ENCODE assay signal across 13 cellular contexts in genomic region chr5:98069876-98070512, GRCh38.
DNase-seq lines count a peak whose midpoint lies in the region; ATAC-seq and TF ChIP-seq lines count a peak whose summit lies in the region.
"Had no signal": no experiment of that assay in that cellular context is flagged by ENCODE, and none has a peak within 500 bp of the region (broad histone marks: within the 10 kb centered on the region; RNA-seq: fewer than 3 reads in every experiment).

No MANE protein-coding gene starts in this region.

- H3K4me3 ChIP-seq in stomach, result no peak overlapping the region

- no peaks in the 10 kb centered on the region for H3K4me1 ChIP-seq in stomach
- H3K4me1 ChIP-seq: Caco-2 had no signal

- POLR2A ChIA-PET in GM10248 (lab: Yijun Ruan, JAX), result no interaction called here

- intact Hi-C loops in stomach (cut with DNase I; ENCODE audit: low total_unique reads), result no loop called here

- H3K27ac ChIP-seq in stomach, result no peak overlapping the region
- H3K27ac ChIP-seq in caudate nucleus (ENCODE audit: low read depth, low read length), result no peak overlapping the region
- H3K27ac ChIP-seq: HL-60 had no signal

- CTCF ChIA-PET in GM10248 (lab: Yijun Ruan, JAX), result no interaction called here

- ATAC-seq in GM19468 (IDR thresholded peaks at IDR 0.05; ENCODE audit: extremely low read depth, unreplicated experiment), result peak; percentile 41
- ATAC-seq in HG03196 (IDR thresholded peaks at IDR 0.05; ENCODE audit: unreplicated experiment), result peak; percentile 69

- H3K36me3 ChIP-seq in stomach, result no peaks in the 10 kb centered on the region

- TF ChIP-seq POLR2A in stomach (IDR thresholded peaks at IDR 0.05), result no peak

- DNase-seq in GM10248 (ENCODE audit: extremely low spot score) (peak; percentile 5), amniotic epithelial cell (ENCODE audit: low read depth) (peak; percentile 12), NAMALWA (ENCODE audit: low spot score) (no peak), NOMO-1 treated with dmso at 0.1 percent for 144 hours (lab: John Stamatoyannopoulos, UW; ENCODE audit: unreplicated experiment) (no peak), stomach (no peak), caudate nucleus (lab: John Stamatoyannopoulos, UW) (no peak)
- DNase-seq: activated CD4-positive, alpha-beta T cell treated with anti-CD3 and anti-CD28 coated beads for 1 hour; amygdala; Caco-2; trophoblast cell had no signal

- WGBS in stomach, 5 donors, result 46 to 93% (median 86%) methylated on average over 1 of the region's 1 CpG

- H3K9me3 ChIP-seq in stomach, result no peaks in the 10 kb centered on the region
- H3K9me3 ChIP-seq: Caco-2 had no signal

- no peaks in the 10 kb centered on the region for H3K27me3 ChIP-seq in stomach

- no peak for TF ChIP-seq EP300 in stomach (IDR thresholded peaks at IDR 0.05)

- TF ChIP-seq CTCF in GM10248 (IDR thresholded peaks at IDR 0.05; ENCODE audit: control extremely low read depth, extremely low read depth, low read depth, missing control alignments) (no peak), stomach (IDR thresholded peaks at IDR 0.05) (no peak)

Comparison
In these comparisons a context has a peak if more than half of its experiments do, and no peak if none do; other contexts are left out.
1. DNase-seq: peak in GM10248 (single experiment) and amniotic epithelial cell (single experiment); none in NAMALWA (single experiment), NOMO-1 treated with dmso at 0.1 percent for 144 hours (single experiment), stomach (single experiment) and caudate nucleus (0 of 61).